In the genomic region with DNA sequence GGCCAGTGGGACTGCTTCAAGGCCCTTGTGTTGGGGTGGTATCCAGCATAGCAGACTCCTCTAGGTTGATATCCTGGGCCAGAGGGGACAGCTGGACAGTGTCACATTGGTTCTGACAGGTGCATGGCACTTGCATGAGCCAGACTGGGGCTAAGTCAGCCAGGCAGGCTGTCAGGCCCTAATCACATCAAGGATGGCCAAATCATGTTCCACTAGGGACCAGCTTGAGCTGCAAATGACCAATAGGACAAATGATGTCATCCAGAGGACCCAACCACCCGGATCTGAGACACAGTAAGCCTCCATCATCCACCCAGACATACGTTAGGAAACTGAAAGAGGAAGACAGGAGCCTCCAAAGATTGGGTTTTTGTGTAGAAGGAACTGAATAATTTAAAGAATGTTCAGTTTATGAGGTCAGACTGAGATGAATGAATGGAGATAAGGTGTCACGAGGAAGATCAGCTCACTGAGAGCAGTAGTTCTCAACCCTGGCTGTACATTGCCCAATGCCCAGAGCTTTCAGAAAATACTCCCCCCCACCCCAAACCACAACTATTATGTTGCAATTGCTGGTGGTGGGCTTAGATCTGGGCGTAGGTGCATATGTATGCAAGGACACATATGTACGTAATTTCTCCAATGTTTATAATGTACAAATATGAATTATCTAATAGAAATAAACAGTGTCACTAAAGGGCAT, we compare ENCODE assay signal across 1 cellular context.
TF ChIP-seq lines count a peak whose summit lies in the region.

No MANE protein-coding gene starts in this region.

TF ChIP-seq in HepG2, 621 proteins besides CTCF, POLR2A, EP300 and RAD21 (continued from another document):
- TF ChIP-seq NPAS2 (CRISPR knock-in tag; IDR thresholded peaks at IDR 0.05; ENCODE audit: borderline replicate concordance): no peak
